In the genomic region with DNA sequence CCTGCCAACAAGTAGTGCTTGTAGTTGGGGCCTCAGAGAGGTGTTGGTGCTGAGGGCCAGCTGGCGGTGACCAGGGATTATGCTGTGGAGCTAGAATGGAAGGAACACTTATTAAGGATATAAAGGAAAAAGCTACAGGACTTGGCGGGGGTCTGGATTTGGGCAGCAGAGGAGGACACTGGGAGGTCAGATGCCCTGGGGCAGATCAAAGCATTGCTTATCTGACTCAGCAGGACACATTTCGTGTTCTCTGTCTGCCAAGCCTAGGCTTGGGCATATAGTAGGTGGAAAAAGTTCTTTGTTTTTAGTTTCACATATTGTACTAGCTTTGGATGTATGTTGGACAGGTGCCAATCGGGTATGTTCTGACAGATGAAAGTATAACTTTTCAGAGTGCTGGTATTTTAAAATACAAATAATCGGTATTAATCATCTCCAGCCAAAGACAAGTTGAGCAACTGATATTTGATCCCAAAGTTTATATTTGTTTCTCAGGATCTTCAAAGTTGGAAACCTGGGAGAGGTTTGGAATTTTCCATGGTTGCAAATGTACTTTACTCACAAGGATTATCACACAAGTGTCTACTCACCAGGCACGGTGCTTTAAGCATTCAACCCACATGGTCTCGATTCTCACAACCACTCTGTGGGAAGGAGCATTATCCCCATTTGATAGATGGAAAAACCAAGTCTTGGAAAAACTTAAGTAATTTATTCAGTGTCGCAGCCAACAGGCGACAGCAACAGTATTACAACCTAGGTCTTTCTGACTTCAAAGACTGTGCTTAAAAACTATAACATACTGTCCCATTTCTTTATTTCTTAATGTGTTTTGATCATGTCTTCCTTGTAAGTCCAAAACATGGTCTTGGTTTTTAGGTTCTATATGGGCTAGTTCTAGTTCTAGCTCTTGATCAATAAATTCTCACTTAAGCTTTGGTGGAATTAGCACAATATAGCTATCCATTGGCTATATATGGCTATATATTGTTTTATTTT, we compare ENCODE assay signal across 12 cellular contexts.
DNase-seq lines count a peak whose midpoint lies in the region; ATAC-seq and TF ChIP-seq lines count a peak whose summit lies in the region.
"Had no signal": no experiment of that assay in that cellular context is flagged by ENCODE, and none has a peak within 500 bp of the region (broad histone marks: within the 10 kb centered on the region; RNA-seq: fewer than 3 reads in every experiment).

No MANE protein-coding gene starts in this region.

- no peak for TF ChIP-seq CTCF in mesothelial cell of epicardium (IDR thresholded peaks at IDR 0.05; ENCODE audit: unreplicated experiment)

- peak; percentile 68 for ATAC-seq in esophagus mucosa
- no peak for ATAC-seq in left ventricle myocardium superior

- peak; percentile 24 for DNase-seq in activated CD4-positive, alpha-beta T cell treated with anti-CD3 and anti-CD28 coated beads for 4 hours
- no peak for DNase-seq in activated CD4-positive, alpha-beta T cell treated with anti-CD3 and anti-CD28 coated beads for 1 hour
- DNase-seq in activated T-cell treated with anti-CD3 and anti-CD28 coated beads, Interleukin-2, amount 50 U/mL, for 24 hours = peak; percentile 51
- DNase-seq in mesothelial cell of epicardium (ENCODE audit: low spot score in 2 of 2, unreplicated experiment in 2 of 2) (no peak), left ventricle myocardium superior (no peak), NCI-H2029 treated with DMSO at 0.1 percent for 48 hours (lab: John Stamatoyannopoulos, UW) (no peak)
- DNase-seq: DMS79, mesendoderm, NCI-H1694 treated with DMSO at 0.1 percent for 48 hours, tibial artery had no signal

- H3K27ac Mint-ChIP-seq in activated T-cell treated with anti-CD3 and anti-CD28 coated beads, Interleukin-2, amount 50 U/mL, for 24 hours = peak overlapping the region; percentile 92
- H3K27ac Mint-ChIP-seq in stimulated activated naive CD8-positive, alpha-beta T cell treated with anti-CD3 and anti-CD28 coated beads, Interleukin-15, Interleukin-2, amounts not matched to agents 100 ng/mL and 50 ng/mL, for 24 hours = peak overlapping the region; percentile 87
- H3K27ac Mint-ChIP-seq in mesothelial cell of epicardium = no peak overlapping the region

- H3K4me3 Mint-ChIP-seq in activated T-cell treated with anti-CD3 and anti-CD28 coated beads, Interleukin-2, amount 50 U/mL, for 24 hours = peak overlapping the region; percentile 33
- H3K4me3 Mint-ChIP-seq in stimulated activated naive CD8-positive, alpha-beta T cell treated with anti-CD3 and anti-CD28 coated beads, Interleukin-15, Interleukin-2, amounts not matched to agents 100 ng/mL and 50 ng/mL, for 24 hours = no peak overlapping the region
- H3K4me3 Mint-ChIP-seq in mesothelial cell of epicardium = no peak overlapping the region

- no peaks in the 10 kb centered on the region for H3K27me3 Mint-ChIP-seq in activated T-cell treated with anti-CD3 and anti-CD28 coated beads, Interleukin-2, amount 50 U/mL, for 24 hours
- no peaks in the 10 kb centered on the region for H3K27me3 Mint-ChIP-seq in stimulated activated naive CD8-positive, alpha-beta T cell treated with anti-CD3 and anti-CD28 coated beads, Interleukin-15, Interleukin-2, amounts not matched to agents 100 ng/mL and 50 ng/mL, for 24 hours
- H3K27me3 Mint-ChIP-seq in mesothelial cell of epicardium (ENCODE audit: low read depth) = no peaks in the 10 kb centered on the region

- intact Hi-C loops in left ventricle myocardium superior (cut with micrococcal nuclease) = no loop called here

- peaks cover 3% of the 10 kb centered on the region for H3K9me3 Mint-ChIP-seq in activated T-cell treated with anti-CD3 and anti-CD28 coated beads, Interleukin-2, amount 50 U/mL, for 24 hours
- H3K9me3 Mint-ChIP-seq in stimulated activated naive CD8-positive, alpha-beta T cell treated with anti-CD3 and anti-CD28 coated beads, Interleukin-15, Interleukin-2, amounts not matched to agents 100 ng/mL and 50 ng/mL, for 24 hours = peaks cover 7% of the 10 kb centered on the region
- H3K9me3 Mint-ChIP-seq in mesothelial cell of epicardium = no peaks in the 10 kb centered on the region

- peaks cover 9% of the 10 kb centered on the region for H3K36me3 Mint-ChIP-seq in activated T-cell treated with anti-CD3 and anti-CD28 coated beads, Interleukin-2, amount 50 U/mL, for 24 hours (ENCODE audit: low read depth)
- H3K36me3 Mint-ChIP-seq in stimulated activated naive CD8-positive, alpha-beta T cell treated with anti-CD3 and anti-CD28 coated beads, Interleukin-15, Interleukin-2, amounts not matched to agents 100 ng/mL and 50 ng/mL, for 24 hours (ENCODE audit: low read depth) = peaks cover 32% of the 10 kb centered on the region
- H3K36me3 Mint-ChIP-seq in mesothelial cell of epicardium = no peaks in the 10 kb centered on the region

- peaks cover 89% of the 10 kb centered on the region for H3K4me1 Mint-ChIP-seq in activated T-cell treated with anti-CD3 and anti-CD28 coated beads, Interleukin-2, amount 50 U/mL, for 24 hours (ENCODE audit: low read depth)
- H3K4me1 Mint-ChIP-seq in stimulated activated naive CD8-positive, alpha-beta T cell treated with anti-CD3 and anti-CD28 coated beads, Interleukin-15, Interleukin-2, amounts not matched to agents 100 ng/mL and 50 ng/mL, for 24 hours (ENCODE audit: low read depth) = peaks cover 82% of the 10 kb centered on the region
- H3K4me1 Mint-ChIP-seq in mesothelial cell of epicardium = peaks cover 13% of the 10 kb centered on the region

Comparison
In these comparisons a context has a peak if more than half of its experiments do, and no peak if none do; other contexts are left out.
1. DNase-seq: peak in activated CD4-positive, alpha-beta T cell treated with anti-CD3 and anti-CD28 coated beads for 4 hours (2 of 2) and activated T-cell treated with anti-CD3 and anti-CD28 coated beads, Interleukin-2, amount 50 U/mL, for 24 hours (single experiment); none in activated CD4-positive, alpha-beta T cell treated with anti-CD3 and anti-CD28 coated beads for 1 hour (single experiment), mesothelial cell of epicardium (0 of 2), left ventricle myocardium superior (single experiment) and NCI-H2029 treated with DMSO at 0.1 percent for 48 hours (single experiment).